ENCODE assay signal across 11 cellular contexts in genomic region chr7:18357691-18358090, GRCh38.
DNase-seq lines count a peak whose midpoint lies in the region; ATAC-seq and TF ChIP-seq lines count a peak whose summit lies in the region.
"Had no signal": no experiment of that assay in that cellular context is flagged by ENCODE, and none has a peak within 500 bp of the region (broad histone marks: within the 10 kb centered on the region; RNA-seq: fewer than 3 reads in every experiment).

No MANE protein-coding gene starts in this region.

- no peaks in the 10 kb centered on the region for H3K9me2 ChIP-seq in OCI-LY1 (ENCODE audit: low read depth, low read length)

- ATAC-seq in GM21360 (IDR thresholded peaks at IDR 0.05; ENCODE audit: unreplicated experiment): peak; percentile 71
- no peak for ATAC-seq in aorta (ENCODE audit: low FRiP score)
- ATAC-seq in HG02623 (IDR thresholded peaks at IDR 0.05; ENCODE audit: unreplicated experiment): no peak
- ATAC-seq in HG02610 (IDR thresholded peaks at IDR 0.05; ENCODE audit: unreplicated experiment): no peak

- H3K36me3 ChIP-seq in OCI-LY1 (ENCODE audit: insufficient read depth, low read length): no peaks in the 10 kb centered on the region
- H3K36me3 ChIP-seq in aorta (ENCODE audit: control insufficient read depth in 1 of 2, insufficient read depth in 2 of 2, low read length in 1 of 2): no peaks in the 10 kb centered on the region
- H3K36me3 ChIP-seq: neutrophil, Peyer's patch, tibial artery had no signal

- 97 to 100% methylated on average over 1 of the region's 1 CpG for WGBS in aorta, 2 donors

- H3K4me1 ChIP-seq in OCI-LY1 (ENCODE audit: insufficient read depth, low read length, severe bottlenecking) (peaks cover 10% of the 10 kb centered on the region), aorta (ENCODE audit: control insufficient read depth in 1 of 2, insufficient read depth in 2 of 2, low read length in 2 of 2) (peaks cover 0 to 1% of the 10 kb centered on the region in 2 donors)
- H3K4me1 ChIP-seq: Peyer's patch had no signal

- no peak overlapping the region for H3K27ac ChIP-seq in C4-2B
- no peak overlapping the region for H3K27ac ChIP-seq in OCI-LY1 (ENCODE audit: low read depth, low read length, poor library complexity, severe bottlenecking)
- H3K27ac ChIP-seq in aorta (ENCODE audit: low read depth in 1 of 2, low read length in 2 of 2): no peak overlapping the region
- H3K27ac ChIP-seq: neutrophil, Peyer's patch, tibial artery had no signal

- H3K9me3 ChIP-seq in OCI-LY1 (ENCODE audit: low read length): no peaks in the 10 kb centered on the region
- no peaks in the 10 kb centered on the region for H3K9me3 ChIP-seq in aorta (ENCODE audit: control insufficient read depth, low read length)
- H3K9me3 ChIP-seq: neutrophil, Peyer's patch, tibial artery had no signal

- no peaks in the 10 kb centered on the region for H3F3A ChIP-seq in OCI-LY1 (ENCODE audit: insufficient read depth, low read length)

- intact Hi-C loops in aorta (cut with DNase I): loop anchor here (2.0 to 10.0 kb wide), 4 partner anchors 137 to 1307 kb away; partner anchors contain the start of gene HDAC9 (in 2 of the 2)

- no peak overlapping the region for H2AFZ ChIP-seq in OCI-LY1 (ENCODE audit: low read length)

- no peak overlapping the region for H3K9ac ChIP-seq in OCI-LY1 (ENCODE audit: low read length)

- TF ChIP-seq CTCF in C4-2B (conservative IDR thresholded peaks at IDR 0.05) (peak; percentile 57), OCI-LY1 (IDR thresholded peaks at IDR 0.05; ENCODE audit: low read length) (peak; percentile 63)

- DNase-seq in germinal center (ENCODE audit: low spot score) (peak; percentile 14), aorta (no peak), NCI-H187 (lab: John Stamatoyannopoulos, UW) (no peak)
- DNase-seq: Peyer's patch, tibial artery had no signal

- H3K4me2 ChIP-seq in OCI-LY1 (ENCODE audit: low read length): no peak overlapping the region

- H4K20me1 ChIP-seq in OCI-LY1 (ENCODE audit: insufficient read depth, low read length): no peaks in the 10 kb centered on the region

- H3K27me3 ChIP-seq in OCI-LY1 (ENCODE audit: insufficient read depth, low read length) (no peaks in the 10 kb centered on the region), aorta (ENCODE audit: control insufficient read depth in 1 of 2, insufficient read depth in 2 of 2, low read length in 1 of 2) (no peaks in the 10 kb centered on the region)
- H3K27me3 ChIP-seq: neutrophil, Peyer's patch, tibial artery had no signal

- no peak overlapping the region for H3K4me3 ChIP-seq in OCI-LY1 (ENCODE audit: low read depth, low read length, poor library complexity, severe bottlenecking)
- no peak overlapping the region for H3K4me3 ChIP-seq in aorta (ENCODE audit: low read length in 2 of 2)
- H3K4me3 ChIP-seq: Peyer's patch, tibial artery had no signal

- H3K79me2 ChIP-seq in OCI-LY1 (ENCODE audit: insufficient read depth, low read length): no peaks in the 10 kb centered on the region
